Comparison of ENCODE assay signal across 8 cellular contexts in genomic region chr9:83220737-83221136, GRCh38.
DNase-seq lines count a peak whose midpoint lies in the region; ATAC-seq and TF ChIP-seq lines count a peak whose summit lies in the region.

No MANE protein-coding gene starts in this region.

- H3K36me3 ChIP-seq in left ventricle myocardium inferior: no peaks in the 10 kb centered on the region
- no peaks in the 10 kb centered on the region for H3K36me3 ChIP-seq in thyroid gland

- no peak for TF ChIP-seq CTCF in left ventricle myocardium inferior (IDR thresholded peaks at IDR 0.05; ENCODE audit: borderline replicate concordance)
- TF ChIP-seq CTCF in brain (conservative IDR thresholded peaks at IDR 0.05): no peak
- no peak for TF ChIP-seq CTCF in thyroid gland (IDR thresholded peaks at IDR 0.05)

- ATAC-seq in HG03095 (IDR thresholded peaks at IDR 0.05; ENCODE audit: unreplicated experiment): peak; percentile 97

- intact Hi-C loops in left ventricle myocardium inferior (cut with micrococcal nuclease): no loop called here
- intact Hi-C loops in cardiac septum (cut with DNase I): no loop called here
- intact Hi-C loops in thyroid gland (cut with DNase I): no loop called here

- no peak for DNase-seq in left ventricle myocardium inferior
- no peak for DNase-seq in cardiac septum (ENCODE audit: low spot score)
- peak; percentile 30 to 43 for DNase-seq in thyroid gland
- no peak for DNase-seq in HUDEP-2 (lab: John Stamatoyannopoulos, UW; ENCODE audit: unreplicated experiment in 76 of 76)
- no peak for DNase-seq in 8988T
- no peak for DNase-seq in middle frontal gyrus (ENCODE audit: extremely low spot score, low spot score)

- H3K4me1 Mint-ChIP-seq in brain: peaks cover 16% of the 10 kb centered on the region

- H3K36me3 Mint-ChIP-seq in brain: no peaks in the 10 kb centered on the region

- peak overlapping the region; percentile 91 to 98 (median 95) for H3K4me3 Mint-ChIP-seq in brain

- H3K9me3 ChIP-seq in left ventricle myocardium inferior (replicated peaks) (no peaks in the 10 kb centered on the region), thyroid gland (no peaks in the 10 kb centered on the region)

- H3K27me3 Mint-ChIP-seq in brain: peaks cover 15% of the 10 kb centered on the region

- H3K27me3 ChIP-seq in left ventricle myocardium inferior (ENCODE audit: low read depth) (no peaks in the 10 kb centered on the region), thyroid gland (no peaks in the 10 kb centered on the region)

- peak overlapping the region in 3 of 5 experiments; percentile 88 to 96 (median 94) for H3K27ac Mint-ChIP-seq in brain

- peak overlapping the region; percentile 16 for H3K27ac ChIP-seq in left ventricle myocardium inferior (replicated peaks)
- peak overlapping the region; percentile 40 to 89 (median 84) for H3K27ac ChIP-seq in thyroid gland

- peaks cover 4 to 10% (median 7%) of the 10 kb centered on the region in 5 experiments for H3K9me3 Mint-ChIP-seq in brain

- H3K4me1 ChIP-seq in left ventricle myocardium inferior: peaks cover 35% of the 10 kb centered on the region
- H3K4me1 ChIP-seq in thyroid gland: peaks cover 10 to 22% of the 10 kb centered on the region in 2 donors

- WGBS in thyroid gland, 2 donors: 9 to 24% methylated on average over 3 of the region's 3 CpGs

- TF ChIP-seq POLR2A in thyroid gland (IDR thresholded peaks at IDR 0.05): no peak

- H3K4me3 ChIP-seq in left ventricle myocardium inferior: no peak overlapping the region
- H3K4me3 ChIP-seq in thyroid gland (replicated peaks in 1 of 3): no peak overlapping the region

Comparison
In these comparisons a context has a peak if more than half of its experiments do, and no peak if none do; other contexts are left out.
1. DNase-seq: peak in thyroid gland (2 of 2); none in left ventricle myocardium inferior (single experiment), cardiac septum (single experiment), HUDEP-2 (0 of 76), 8988T (single experiment) and middle frontal gyrus (single experiment).